In genomic region chr2:219177594-219178376, GRCh38 we compare ENCODE assay signal across 1 cellular context.
TF ChIP-seq lines count a peak whose summit lies in the region.

Gene RETREG2, plus strand, starts transcription at chr2:219178275. Its CDS starts 78 bp downstream, at chr2:219178353.

TF ChIP-seq in IMR-90, 13 proteins besides CTCF, POLR2A, EP300 and RAD21 (continued from another document):
- TF ChIP-seq ELK1 (IDR thresholded peaks at IDR 0.05; ENCODE audit: borderline replicate concordance, low read depth, low read length) (no peak), MXI1 (IDR thresholded peaks at IDR 0.05; ENCODE audit: borderline replicate concordance, low read depth, low read length) (0 out of 2 replicates have a peak, but pooled peaks have one; percentile 32), BHLHE40 (IDR thresholded peaks at IDR 0.05; ENCODE audit: low read depth, low read length) (peak; percentile 89), FOS (IDR thresholded peaks at IDR 0.05; ENCODE audit: low read depth, low read length) (peak; percentile 71), NFE2L2 (IDR thresholded peaks at IDR 0.05; ENCODE audit: low read depth, low read length) (no peak), CHD1 (IDR thresholded peaks at IDR 0.05; ENCODE audit: low read depth, low read length) (0 out of 2 replicates have a peak, but pooled peaks have one; percentile 12)
